ENCODE assay signal across 33 cellular contexts in the genomic region with DNA sequence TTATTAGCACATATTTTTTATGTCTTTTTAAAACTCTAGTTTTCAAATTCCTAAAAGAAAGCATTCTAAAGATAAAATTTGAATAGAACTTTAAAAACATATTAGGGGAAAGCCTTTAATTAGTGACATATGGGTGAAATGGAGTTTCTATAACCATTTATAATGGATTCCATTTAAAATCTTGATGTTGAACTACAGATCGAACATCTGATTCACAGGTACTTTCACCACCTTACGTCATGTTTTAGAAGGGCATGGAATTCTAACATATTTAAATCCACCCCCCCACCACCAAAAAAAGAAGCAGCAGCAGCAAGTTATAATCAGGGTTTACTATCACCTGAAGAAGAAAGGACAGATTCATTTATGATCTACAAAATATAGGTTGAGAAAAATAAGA.
"Had no signal": no experiment of that assay in that cellular context is flagged by ENCODE, and none has a peak within 500 bp of the region (broad histone marks: within the 10 kb centered on the region; RNA-seq: fewer than 3 reads in every experiment).

No MANE protein-coding gene starts in this region.

- H3K27ac ChIP-seq: adrenal gland, ascending aorta, body of pancreas, brain microvascular endothelial cell, breast epithelium, cardiac muscle cell had no signal

- H3K27me3 ChIP-seq: adrenal gland, ascending aorta, body of pancreas, brain microvascular endothelial cell, breast epithelium, cardiac muscle cell had no signal

- DNase-seq: activated effector memory CD4-positive, alpha-beta T cell treated with anti-CD3 and anti-CD28 coated beads, Interleukin-2, amount 50 U/mL, for 16 hours; activated effector memory CD4-positive, alpha-beta T cell treated with Interleukin-2 at 50 U/mL for 16 hours; activated gamma-delta T cell; activated gamma-delta T cell treated with Interleukin-2 at 50 U/mL for 16 hours; activated naive CD4-positive, alpha-beta T cell; activated naive CD4-positive, alpha-beta T cell treated with anti-CD3 and anti-CD28 coated beads for 36 hours; activated naive CD4-positive, alpha-beta T cell treated with anti-CD3 and anti-CD28 coated beads, Interleukin-2, amount 10 ng/mL, durations not matched to agents 7 days and 5 days; activated naive CD4-positive, alpha-beta T cell treated with anti-CD3 and anti-CD28 coated beads, Interleukin-2, amount 50 U/mL, for 16 hours; activated naive CD4-positive, alpha-beta T cell treated with Interleukin-2 at 50 U/mL for 16 hours; activated naive CD8-positive, alpha-beta T cell treated with anti-CD3 and anti-CD28 coated beads for 36 hours; activated naive CD8-positive, alpha-beta T cell treated with anti-CD3 and anti-CD28 coated beads, Interleukin-2, amount 10 ng/mL, durations not matched to agents 7 days and 5 days; activated naive CD8-positive, alpha-beta T cell treated with anti-CD3 and anti-CD28 coated beads, Interleukin-2, amount 50 U/mL, for 24 hours; activated T-cell treated with anti-CD3 and anti-CD28 coated beads, Interleukin-2, amount 50 U/mL, for 24 hours; activated T-cell treated with anti-CD3 and anti-CD28 coated beads, Interleukin-2, amount 50 U/mL, for 4 hours; activated T-cell treated with anti-CD3 and anti-CD28 coated beads, Interleukin-2, amount 50 U/mL, for 48 hours; activated T-cell treated with anti-CD3 and anti-CD28 coated beads, Interleukin-2, amount 50 U/mL, for 72 hours; adrenal gland; amniotic stem cell; amygdala; anterior cingulate cortex; aorta; body of pancreas; brain microvascular endothelial cell; caudate nucleus; central memory CD4-positive, alpha-beta T cell; cerebellar nuclear complex had no signal

- H3K4me1 ChIP-seq: adrenal gland, ascending aorta, body of pancreas, breast epithelium had no signal

- H3K4me3 ChIP-seq: adrenal gland, ascending aorta, body of pancreas, breast epithelium, cardiac muscle cell had no signal

- H3K9me3 ChIP-seq: adrenal gland, body of pancreas had no signal

- H3K36me3 ChIP-seq: adrenal gland, ascending aorta, brain microvascular endothelial cell, breast epithelium, cardiac muscle cell had no signal

- ATAC-seq: activated naive CD4-positive, alpha-beta T cell treated with anti-CD3 and anti-CD28 coated beads, Interleukin-2, amount 50 U/mL, for 72 hours; activated naive CD8-positive, alpha-beta T cell treated with anti-CD3 and anti-CD28 coated beads, Interleukin-2, amount 50 U/mL, for 24 hours; activated T-cell treated with anti-CD3 and anti-CD28 coated beads, Interleukin-2, amount 50 U/mL, for 4 hours; activated T-cell treated with anti-CD3 and anti-CD28 coated beads, Interleukin-2, amount 50 U/mL, for 72 hours; activated T-helper 17 cell treated with anti-CD3 and anti-CD28 coated beads, Interleukin-2, amount 50 U/mL, for 72 hours; body of pancreas had no signal

- FAIRE-seq: astrocyte, bronchial epithelial cell had no signal
